ENCODE assay signal across 26 cellular contexts in the genomic region with DNA sequence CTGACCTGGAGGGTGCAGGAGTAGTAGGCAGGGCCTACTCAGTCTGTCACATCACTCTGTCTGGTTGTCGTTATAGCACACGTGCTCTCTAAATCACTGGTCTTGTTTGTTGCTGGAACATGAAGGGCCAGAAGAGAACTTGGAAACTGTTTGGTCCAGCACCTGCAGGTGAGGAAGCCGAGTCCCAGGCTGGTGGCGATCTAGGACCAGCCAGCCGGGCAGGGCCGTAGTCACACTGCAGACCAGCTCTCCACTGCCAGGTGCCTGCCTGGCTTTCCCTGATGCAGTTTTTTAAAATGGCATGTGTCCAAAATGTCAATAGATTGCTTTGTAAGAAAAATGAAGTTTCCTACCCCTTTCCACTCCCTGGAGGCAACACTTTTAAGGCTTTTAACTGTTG.
"Had no signal": no experiment of that assay in that cellular context is flagged by ENCODE, and none has a peak within 500 bp of the region (broad histone marks: within the 10 kb centered on the region; RNA-seq: fewer than 3 reads in every experiment).

No MANE protein-coding gene starts in this region.

- H3K4me1 ChIP-seq: colonic mucosa, gastrocnemius medialis, thyroid gland, upper lobe of left lung had no signal

- H3K27me3 Mint-ChIP-seq: activated CD4-positive, alpha-beta memory T cell treated with anti-CD3 and anti-CD28 coated beads, Interleukin-2, amount 10 ng/mL, durations not matched to agents 7 days and 5 days; activated CD4-positive, alpha-beta T cell treated with anti-CD3 and anti-CD28 coated beads, Interleukin-2, amount 10 ng/mL, durations not matched to agents 24 days and 14 days; activated naive CD4-positive, alpha-beta T cell treated with anti-CD3 and anti-CD28 coated beads, Interleukin-2, amount 50 U/mL, for 24 hours; stimulated activated naive CD8-positive, alpha-beta T cell treated with anti-CD3 and anti-CD28 coated beads, Interleukin-15, Interleukin-2, amounts not matched to agents 100 ng/mL and 50 ng/mL, for 24 hours had no signal

- H3K27ac Mint-ChIP-seq: activated CD4-positive, alpha-beta memory T cell treated with anti-CD3 and anti-CD28 coated beads, Interleukin-2, amount 10 ng/mL, durations not matched to agents 7 days and 5 days; activated CD4-positive, alpha-beta T cell treated with anti-CD3 and anti-CD28 coated beads, Interleukin-2, amount 10 ng/mL, durations not matched to agents 24 days and 14 days; activated naive CD4-positive, alpha-beta T cell treated with anti-CD3 and anti-CD28 coated beads, Interleukin-2, amount 50 U/mL, for 24 hours; activated T-helper 2 cell treated with anti-CD3 and anti-CD28 coated beads, Interferon-gamma antibody, Interleukin-2, Interleukin-4, amounts not matched to agents 10 μg/mL and 5 μg/mL and 100 μg/mL, durations not matched to agents 14 hours and 24 hours and 36 hours; nephron; stimulated activated naive CD8-positive, alpha-beta T cell treated with anti-CD3 and anti-CD28 coated beads, Interleukin-15, Interleukin-2, amounts not matched to agents 100 ng/mL and 50 ng/mL, for 24 hours had no signal

- H3K9me3 Mint-ChIP-seq: activated CD4-positive, alpha-beta memory T cell treated with anti-CD3 and anti-CD28 coated beads, Interleukin-2, amount 10 ng/mL, durations not matched to agents 7 days and 5 days; activated CD4-positive, alpha-beta T cell treated with anti-CD3 and anti-CD28 coated beads, Interleukin-2, amount 10 ng/mL, durations not matched to agents 24 days and 14 days; activated naive CD4-positive, alpha-beta T cell treated with anti-CD3 and anti-CD28 coated beads, Interleukin-2, amount 50 U/mL, for 24 hours; activated T-helper 2 cell treated with anti-CD3 and anti-CD28 coated beads, Interferon-gamma antibody, Interleukin-2, Interleukin-4, amounts not matched to agents 10 μg/mL and 5 μg/mL and 100 μg/mL, durations not matched to agents 14 hours and 24 hours and 36 hours; stimulated activated naive CD8-positive, alpha-beta T cell treated with anti-CD3 and anti-CD28 coated beads, Interleukin-15, Interleukin-2, amounts not matched to agents 100 ng/mL and 50 ng/mL, for 24 hours had no signal

- H3K36me3 ChIP-seq: cardiac muscle cell, colonic mucosa, vagina had no signal

- H3K9me3 ChIP-seq: colonic mucosa, gastrocnemius medialis, thyroid gland, upper lobe of left lung, vagina had no signal

- H3K27ac ChIP-seq: cardiac muscle cell, colonic mucosa, epithelial cell of prostate, gastrocnemius medialis, thyroid gland, upper lobe of left lung, vagina had no signal

- DNase-seq: activated CD4-positive, alpha-beta memory T cell treated with anti-CD3 and anti-CD28 coated beads, Interleukin-2, amount 10 ng/mL, durations not matched to agents 7 days and 5 days; activated CD4-positive, alpha-beta T cell treated with anti-CD3 and anti-CD28 coated beads, Interleukin-2, amount 10 ng/mL, durations not matched to agents 24 days and 14 days; activated CD4-positive, CD25-positive, alpha-beta regulatory T cell treated with anti-CD3 and anti-CD28 coated beads, Interleukin-2, amount 50 U/mL, for 72 hours; activated T-cell treated with anti-CD3 and anti-CD28 coated beads, Interleukin-2, amount 50 U/mL, for 48 hours; anterior cingulate cortex; cerebellar nuclear complex; colonic mucosa; effector CD8-positive, alpha-beta T cell; gastrocnemius medialis; glutamatergic neuron; islet precursor cell; left ventricle myocardium superior; nucleus accumbens; stimulated activated CD4-positive, alpha-beta T cell treated with anti-CD3 and anti-CD28 coated beads, Interleukin-15, amount 100 ng/mL, for 24 hours; stimulated activated CD4-positive, alpha-beta T cell treated with anti-CD3 and anti-CD28 coated beads, Interleukin-2, amount 100 ng/mL, for 24 hours; substantia nigra; T-helper 2 cell; thyroid gland; upper lobe of left lung had no signal

- H3K27me3 ChIP-seq: cardiac muscle cell, colonic mucosa, gastrocnemius medialis, thyroid gland, upper lobe of left lung, vagina had no signal

- H3K4me3 ChIP-seq: cardiac muscle cell, colonic mucosa, gastrocnemius medialis, thyroid gland, upper lobe of left lung, vagina had no signal

- H3K4me3 Mint-ChIP-seq: activated CD4-positive, alpha-beta memory T cell treated with anti-CD3 and anti-CD28 coated beads, Interleukin-2, amount 10 ng/mL, durations not matched to agents 7 days and 5 days; activated CD4-positive, alpha-beta T cell treated with anti-CD3 and anti-CD28 coated beads, Interleukin-2, amount 10 ng/mL, durations not matched to agents 24 days and 14 days; activated naive CD4-positive, alpha-beta T cell treated with anti-CD3 and anti-CD28 coated beads, Interleukin-2, amount 50 U/mL, for 24 hours; nephron; stimulated activated naive CD8-positive, alpha-beta T cell treated with anti-CD3 and anti-CD28 coated beads, Interleukin-15, Interleukin-2, amounts not matched to agents 100 ng/mL and 50 ng/mL, for 24 hours had no signal
